10 cellular contexts compared by ENCODE assay signal in the genomic region with DNA sequence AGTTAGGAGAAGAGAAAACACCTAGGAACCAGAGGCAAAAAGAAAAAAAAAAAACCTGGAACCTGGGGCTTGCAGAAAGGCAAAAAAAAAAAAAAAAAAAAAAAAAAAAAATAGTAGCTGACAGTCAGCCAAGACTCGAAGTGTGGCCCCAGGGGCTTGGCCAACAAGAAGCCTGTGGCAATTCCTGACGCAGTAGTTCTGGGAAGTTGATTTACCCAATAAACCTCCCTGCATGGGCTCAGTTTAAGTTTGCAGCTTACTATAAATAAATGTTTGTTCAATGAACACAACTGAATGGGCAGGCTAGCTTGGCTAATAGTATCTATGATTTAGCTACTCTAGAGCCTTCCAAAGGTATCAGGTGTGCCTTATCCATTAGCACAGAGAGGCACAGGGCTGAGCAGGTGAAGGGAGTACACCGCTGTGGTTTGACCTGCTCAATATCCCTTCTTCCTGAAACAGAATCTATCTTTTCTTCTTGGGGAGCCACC. TPM values are rescaled to one million over a fixed set of nuclear protein-coding genes. Genes with fewer than 3 reads are reported as not detected.
DNase-seq lines count a peak whose midpoint lies in the region; ATAC-seq and TF ChIP-seq lines count a peak whose summit lies in the region.
"Had no signal": no experiment of that assay in that cellular context is flagged by ENCODE, and none has a peak within 500 bp of the region (broad histone marks: within the 10 kb centered on the region; RNA-seq: fewer than 3 reads in every experiment).

No MANE protein-coding gene starts in this region.

- no peak for TF ChIP-seq EP300 in transverse colon (IDR thresholded peaks at IDR 0.05; ENCODE audit: low read depth)

- in situ Hi-C loops in transverse colon (cut with MboI; ENCODE audit: low pct_ligation_motif_present in 1 of 4, low pct_unique_long_range_greater_than_20kb in 1 of 4, low sequenced_read_pairs in 3 of 4), result loop anchor here in 2 of 4 donors (10.0 kb wide), 1 partner anchor 179 kb away; no protein-coding TSS in a partner anchor

- no peak for DNase-seq in activated naive CD4-positive, alpha-beta T cell treated with anti-CD3 and anti-CD28 coated beads, Interleukin-2, amount 50 U/mL, for 72 hours (ENCODE audit: low spot score in 2 of 2)
- DNase-seq in activated naive CD4-positive, alpha-beta T cell treated with Interleukin-2 at 50 U/mL for 16 hours, result no peak
- peak; percentile 83 for DNase-seq in iris pigment epithelial cell (ENCODE audit: low read depth)
- DNase-seq in transverse colon, result no peak
- no peak for DNase-seq in effector CD4-positive, alpha-beta T cell
- no peak for DNase-seq in MG63
- DNase-seq in H7, result no peak
- DNase-seq: NCI-H345, occipital lobe had no signal

- no peaks in the 10 kb centered on the region for H3K36me3 Mint-ChIP-seq in activated naive CD4-positive, alpha-beta T cell treated with anti-CD3 and anti-CD28 coated beads, Interleukin-2, amount 50 U/mL, for 72 hours
- H3K36me3 Mint-ChIP-seq in activated T-helper 17 cell treated with anti-CD3 and anti-CD28 coated beads, Interleukin-2, amount 50 U/mL, for 72 hours (ENCODE audit: low read depth), result no peaks in the 10 kb centered on the region

- no peaks in the 10 kb centered on the region for H3K36me3 ChIP-seq in transverse colon
- no peaks in the 10 kb centered on the region for H3K36me3 ChIP-seq in MG63
- H3K36me3 ChIP-seq in H7 (replicated peaks; ENCODE audit: control insufficient read depth, insufficient read depth, low read length), result no peaks in the 10 kb centered on the region

- H3K27ac ChIP-seq in transverse colon, result peak overlapping the region in 3 of 4 donors; percentile 44 to 74 (median 65)

- peaks cover 0 to 30% (median 23%) of the 10 kb centered on the region in 4 donors for H3K4me1 ChIP-seq in transverse colon

- TF ChIP-seq CTCF in transverse colon (IDR thresholded peaks at IDR 0.05), result no peak

- no peak for ATAC-seq in activated naive CD4-positive, alpha-beta T cell treated with anti-CD3 and anti-CD28 coated beads, Interleukin-2, amount 50 U/mL, for 72 hours
- ATAC-seq in activated T-helper 17 cell treated with anti-CD3 and anti-CD28 coated beads, Interleukin-2, amount 50 U/mL, for 72 hours (replicated peaks), result no peak

- H3K27me3 Mint-ChIP-seq in activated T-helper 17 cell treated with anti-CD3 and anti-CD28 coated beads, Interleukin-2, amount 50 U/mL, for 72 hours, result no peaks in the 10 kb centered on the region

- no peaks in the 10 kb centered on the region for H3K9me3 ChIP-seq in transverse colon
- no peaks in the 10 kb centered on the region for H3K9me3 ChIP-seq in MG63

- no peak for TF ChIP-seq POLR2A in transverse colon (IDR thresholded peaks at IDR 0.05)

- 48 to 52% methylated on average over 3 of the region's 3 CpGs for WGBS in transverse colon (ENCODE audit: low coverage in 1 of 2), 2 donors

- no peaks in the 10 kb centered on the region for H3K9me3 Mint-ChIP-seq in activated naive CD4-positive, alpha-beta T cell treated with anti-CD3 and anti-CD28 coated beads, Interleukin-2, amount 50 U/mL, for 72 hours
- H3K9me3 Mint-ChIP-seq in activated T-helper 17 cell treated with anti-CD3 and anti-CD28 coated beads, Interleukin-2, amount 50 U/mL, for 72 hours, result no peaks in the 10 kb centered on the region

- peak overlapping the region; percentile 75 to 89 for H3K27ac Mint-ChIP-seq in activated naive CD4-positive, alpha-beta T cell treated with anti-CD3 and anti-CD28 coated beads, Interleukin-2, amount 50 U/mL, for 72 hours
- H3K27ac Mint-ChIP-seq in activated T-helper 17 cell treated with anti-CD3 and anti-CD28 coated beads, Interleukin-2, amount 50 U/mL, for 72 hours, result peak overlapping the region; percentile 92

- no peak overlapping the region for H3K4me3 ChIP-seq in transverse colon
- H3K4me3 ChIP-seq in MG63, result no peak overlapping the region
- no peak overlapping the region for H3K4me3 ChIP-seq in H7 (ENCODE audit: insufficient read depth, low read depth, low read length)

- H3K4me3 Mint-ChIP-seq in activated T-helper 17 cell treated with anti-CD3 and anti-CD28 coated beads, Interleukin-2, amount 50 U/mL, for 72 hours, result peak overlapping the region; percentile 67

- intact Hi-C loops in transverse colon (cut with DNase I; ENCODE audit: low total_unique reads), result loop anchor here (10.0 kb wide), 1 partner anchor 199 kb away; the partner anchor contains the start of gene RFESD

- no peaks in the 10 kb centered on the region for H3K27me3 ChIP-seq in transverse colon
- H3K27me3 ChIP-seq in MG63, result no peaks in the 10 kb centered on the region
- H3K27me3 ChIP-seq in H7 (ENCODE audit: control insufficient read depth, insufficient read depth, low read length), result no peaks in the 10 kb centered on the region

- peaks cover 11% of the 10 kb centered on the region for H3K4me1 Mint-ChIP-seq in activated T-helper 17 cell treated with anti-CD3 and anti-CD28 coated beads, Interleukin-2, amount 50 U/mL, for 72 hours

RNA-seq across cellular contexts. Expression of gene GLRX, which starts 21.3 kb away (rescaled TPM):
- total RNA-seq in activated naive CD4-positive, alpha-beta T cell treated with anti-CD3 and anti-CD28 coated beads, Interleukin-2, amount 50 U/mL, for 72 hours, result 10 to 100 TPM; 28.4 to 48.4 TPM
- 10 to 100 TPM; 45.1 to 62.3 TPM for total RNA-seq in activated T-helper 17 cell treated with anti-CD3 and anti-CD28 coated beads, Interleukin-2, amount 50 U/mL, for 72 hours
- 100 to 1,000 TPM in 1 of 4 donors, 10 to 100 TPM in 3; 50.5 to 112 (median 64.4) TPM for total RNA-seq in transverse colon
- 87.3 and 120 TPM in 2 replicates for total RNA-seq in MG63 (2014; rRNA removed; shearing (Covaris generic); ENCODE audit: low replicate concordance)
- total RNA-seq in H7 (2014; rRNA removed; shearing (Covaris generic)), result 25.0 and 41.6 TPM in 2 replicates
